In the genomic region with DNA sequence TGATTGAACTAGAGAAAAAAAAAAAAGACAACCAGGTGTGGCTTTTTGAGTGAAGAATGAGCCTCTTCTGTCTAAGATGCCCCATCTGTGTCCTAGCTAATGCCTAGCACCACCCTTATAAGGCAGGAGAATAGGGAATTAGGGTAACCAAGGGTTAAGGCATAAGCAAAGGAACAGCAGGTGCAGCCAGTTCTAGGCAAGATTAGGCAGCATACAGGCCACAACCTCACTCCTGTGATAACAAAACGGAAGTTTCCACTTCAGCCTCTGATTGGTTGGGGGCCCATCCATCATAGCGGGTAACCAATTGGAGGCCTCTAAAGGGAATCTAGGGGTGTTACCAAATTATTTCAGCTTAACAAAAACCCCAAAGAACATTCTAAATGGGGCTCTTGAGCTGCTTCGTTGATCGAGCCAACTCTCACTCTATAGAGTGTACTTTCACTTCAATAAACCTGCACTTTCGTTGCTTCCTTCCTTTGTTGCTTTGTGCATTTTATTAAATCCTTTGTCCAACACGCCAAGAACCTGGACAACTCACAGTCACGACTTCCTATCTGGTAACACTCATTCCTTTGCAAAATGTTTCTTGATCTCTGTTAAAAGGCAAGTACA, we compare ENCODE assay signal across 9 cellular contexts.
DNase-seq lines count a peak whose midpoint lies in the region; ATAC-seq and TF ChIP-seq lines count a peak whose summit lies in the region.
"Had no signal": no experiment of that assay in that cellular context is flagged by ENCODE, and none has a peak within 500 bp of the region (broad histone marks: within the 10 kb centered on the region; RNA-seq: fewer than 3 reads in every experiment).

No MANE protein-coding gene starts in this region.

- peaks cover 0 to 13% (median 0%) of the 10 kb centered on the region in 7 donors for H3K27me3 ChIP-seq in heart right ventricle
- no peaks in the 10 kb centered on the region for H3K27me3 ChIP-seq in gastrocnemius medialis

- H3K4me1 ChIP-seq in heart right ventricle: peaks cover 0 to 53% (median 10%) of the 10 kb centered on the region in 9 donors
- H3K4me1 ChIP-seq in gastrocnemius medialis: peaks cover 4 to 10% of the 10 kb centered on the region in 2 donors

- 25 to 45% methylated on average over 7 of the region's 7 CpGs for WGBS in heart right ventricle, 2 donors

- peaks cover 5% of the 10 kb centered on the region for H3K36me3 Mint-ChIP-seq in Calu3 (ENCODE audit: insufficient read depth, unreplicated experiment)

- no peak for TF ChIP-seq CTCF in Calu3 (IDR thresholded peaks at IDR 0.05; ENCODE audit: unreplicated experiment)
- no peak for TF ChIP-seq CTCF in heart right ventricle (IDR thresholded peaks at IDR 0.05)
- TF ChIP-seq CTCF in gastrocnemius medialis (IDR thresholded peaks at IDR 0.05 in 4 of 5, conservative IDR thresholded peaks at IDR 0.05 in 1 of 5): no peak

- no TSS peak for BruUV-seq in Calu3 (replicated peaks; lab: Mats Ljungman, UMichigan)

- no peak for TF ChIP-seq POLR2A in gastrocnemius medialis (IDR thresholded peaks at IDR 0.05)

- CTCF ChIA-PET in Calu3 (lab: Charles Lee): interaction anchor here (0.6 to 2.0 kb wide), 6 partner anchors 10 to 295 kb away, joined by 3 to 6 read pairs (median 4); no protein-coding TSS in a partner anchor

- H3K4me3 Mint-ChIP-seq in Calu3 (ENCODE audit: low read depth, unreplicated experiment): no peak overlapping the region

- ATAC-seq in GM19467 (IDR thresholded peaks at IDR 0.05; ENCODE audit: unreplicated experiment): peak; percentile 84
- peak; percentile 81 for ATAC-seq in HG03575 (IDR thresholded peaks at IDR 0.05; ENCODE audit: extremely low read depth, insufficient number of reproducible peaks, low FRiP score, unreplicated experiment)
- ATAC-seq in heart right ventricle: peak; percentile 62 to 78 (median 72)
- peak; percentile 40 to 63 for ATAC-seq in gastrocnemius medialis

- H3K4me1 Mint-ChIP-seq in Calu3 (ENCODE audit: low read depth, unreplicated experiment): peaks cover 40% of the 10 kb centered on the region

- H3K27me3 Mint-ChIP-seq in Calu3 (ENCODE audit: unreplicated experiment): peaks cover 18% of the 10 kb centered on the region

- H3K27ac ChIP-seq in heart right ventricle (peak overlapping the region in 1 of 10 donors; percentile 56), gastrocnemius medialis (no peak overlapping the region)
- H3K27ac ChIP-seq: PC-9 had no signal

- H3K9me3 Mint-ChIP-seq in Calu3 (ENCODE audit: low read depth, unreplicated experiment): no peaks in the 10 kb centered on the region

- in situ Hi-C loops in gastrocnemius medialis (cut with MboI; ENCODE audit: low sequenced_read_pairs in 4 of 4): loop anchor here in 3 of 4 donors (10.0 to 25.0 kb wide), 2 partner anchors 62 to 394 kb away; a partner anchor contains a TSS

- peak overlapping the region; percentile 60 for H3K27ac Mint-ChIP-seq in Calu3 (ENCODE audit: unreplicated experiment)

- H3K36me3 ChIP-seq in heart right ventricle (no peaks in the 10 kb centered on the region), gastrocnemius medialis (no peaks in the 10 kb centered on the region)

- intact Hi-C loops in Calu3 (cut with micrococcal nuclease; ENCODE audit: unreplicated experiment): loop anchor here (10.0 kb wide), 1 partner anchor 402 kb away; no protein-coding TSS in a partner anchor
- intact Hi-C loops in heart right ventricle (cut with DNase I): loop anchor here in 8 of 10 donors (2.0 to 10.0 kb wide), 7 partner anchors 62 to 892 kb away; a partner anchor contains a TSS
- intact Hi-C loops in gastrocnemius medialis (cut with DNase I; ENCODE audit: low total_unique reads): loop anchor here (5.0 to 10.0 kb wide), 2 partner anchors 104 to 402 kb away; a partner anchor contains a TSS

- DNase-seq in Calu3 (peak; percentile 80), SIG-M5 treated with dmso at 0.1 percent for 504 hours (lab: John Stamatoyannopoulos, UW; ENCODE audit: unreplicated experiment) (peak; percentile 63), heart right ventricle (peak; percentile 49 to 76), gastrocnemius medialis (peak; percentile 39 to 61), epidermal melanocyte (ENCODE audit: insufficient read length, low spot score) (no peak)
- peak; percentile 56 to 90 (median 84) for DNase-seq in activated naive CD4-positive, alpha-beta T cell (lab: John Stamatoyannopoulos, UW)

- H3K4me3 ChIP-seq in heart right ventricle (peak overlapping the region in 6 of 10 donors; percentile 10 to 22 (median 18)), gastrocnemius medialis (peak overlapping the region in 1 of 4 donors; percentile 12)
- H3K4me3 ChIP-seq: PC-9 had no signal

- H3K9me3 ChIP-seq in heart right ventricle (no peaks in the 10 kb centered on the region), gastrocnemius medialis (no peaks in the 10 kb centered on the region)
